7 cellular contexts compared by ENCODE assay signal in the genomic region with DNA sequence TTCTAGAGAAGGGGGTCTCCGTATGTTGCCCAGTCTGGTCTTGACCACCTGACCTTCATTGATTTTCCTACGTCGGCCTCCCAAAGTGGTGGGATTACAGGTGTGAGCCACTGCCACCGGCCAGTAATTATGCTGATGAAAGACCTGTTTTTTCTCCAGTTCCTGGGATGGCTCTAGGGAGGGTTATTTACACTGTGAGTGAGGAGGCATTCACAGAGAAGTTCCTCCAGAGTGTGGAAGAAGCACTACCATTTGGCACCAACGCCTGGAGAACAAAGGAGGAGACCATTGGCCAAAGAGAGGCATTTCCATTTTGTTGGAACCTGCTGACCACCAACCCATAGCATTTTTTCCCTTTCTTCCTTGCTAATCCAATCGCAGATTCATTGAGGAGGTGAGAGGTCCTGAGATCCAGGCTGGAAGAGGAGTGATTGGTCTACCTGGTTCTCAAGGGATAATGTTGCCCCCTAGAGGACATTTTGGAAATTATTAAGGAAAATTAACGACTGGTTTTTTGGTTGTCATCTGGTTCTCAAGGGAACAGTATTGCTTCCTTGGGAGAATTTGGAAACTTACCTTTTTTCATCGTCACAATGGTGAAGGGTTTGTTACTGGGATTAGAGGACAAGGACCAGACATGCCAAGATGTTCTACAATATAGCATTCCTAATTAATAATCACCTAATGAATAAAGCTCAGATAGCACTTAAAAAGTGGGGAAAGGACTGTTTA. TPM values are rescaled to one million over a fixed set of nuclear protein-coding genes. Genes with fewer than 3 reads are reported as not detected.
DNase-seq lines count a peak whose midpoint lies in the region; ATAC-seq and TF ChIP-seq lines count a peak whose summit lies in the region.

No MANE protein-coding gene starts in this region.

- peaks cover 17% of the 10 kb centered on the region for H3K4me1 Mint-ChIP-seq in chondrocyte (ENCODE audit: low read depth)

- H3K4me1 ChIP-seq in liver (ENCODE audit: control insufficient read depth in 4 of 4, insufficient read depth in 4 of 4, low read length in 3 of 4) (peaks cover 0 to 4% (median 0%) of the 10 kb centered on the region in 4 donors), uterus (no peaks in the 10 kb centered on the region)

- H3K36me3 ChIP-seq in liver (ENCODE audit: control insufficient read depth in 4 of 4, insufficient read depth in 3 of 4, low read depth in 1 of 4, low read length in 3 of 4) (no peaks in the 10 kb centered on the region), uterus (no peaks in the 10 kb centered on the region)

- TF ChIP-seq RAD21 in liver (IDR thresholded peaks at IDR 0.05): peak; percentile 94 to 97

- intact Hi-C loops in uterus (cut with DNase I; ENCODE audit: low total_unique reads): loop anchor here (10.0 kb wide), 1 partner anchor 90 kb away; no protein-coding TSS in a partner anchor

- H3K27ac Mint-ChIP-seq in chondrocyte (ENCODE audit: unreplicated experiment): no peak overlapping the region

- H3K36me3 Mint-ChIP-seq in chondrocyte (ENCODE audit: low read depth): no peaks in the 10 kb centered on the region

- H3K27me3 ChIP-seq in liver (ENCODE audit: control insufficient read depth in 4 of 4, insufficient read depth in 4 of 4, low read length in 3 of 4) (no peaks in the 10 kb centered on the region), uterus (no peaks in the 10 kb centered on the region)

- no peak overlapping the region for H3K9ac ChIP-seq in liver (ENCODE audit: low read depth in 1 of 2, low read length in 2 of 2)

- H3K4me3 Mint-ChIP-seq in chondrocyte (ENCODE audit: unreplicated experiment): no peak overlapping the region

- ATAC-seq in GM18511 (IDR thresholded peaks at IDR 0.05; ENCODE audit: unreplicated experiment): no peak

- in situ Hi-C loops in G401 (cut with HindIII; ENCODE audit: low sequenced_read_pairs): no loop called here

- no peaks in the 10 kb centered on the region for H3K9me3 Mint-ChIP-seq in chondrocyte (ENCODE audit: low read depth)

- peak; percentile 89 for TF ChIP-seq CTCF in chondrocyte (IDR thresholded peaks at IDR 0.05)
- peak; percentile 70 for TF ChIP-seq CTCF in liver (IDR thresholded peaks at IDR 0.05; ENCODE audit: low read depth, low read length, missing input control)
- peak; percentile 70 to 89 (median 84) for TF ChIP-seq CTCF in uterus (IDR thresholded peaks at IDR 0.05)

- H3K4me3 ChIP-seq in liver (ENCODE audit: low read depth in 1 of 3, low read length in 3 of 3): no peak overlapping the region
- H3K4me3 ChIP-seq in uterus: no peak overlapping the region

- TF ChIP-seq POLR2A in uterus (IDR thresholded peaks at IDR 0.05): no peak

- H3K9me3 ChIP-seq in liver (ENCODE audit: control insufficient read depth in 4 of 4, low read length in 3 of 4): no peaks in the 10 kb centered on the region
- H3K9me3 ChIP-seq in uterus: no peaks in the 10 kb centered on the region

- 25% methylated on average over 8 of the region's 8 CpGs for WGBS in liver

- H3K27me3 Mint-ChIP-seq in chondrocyte (ENCODE audit: low read depth): no peaks in the 10 kb centered on the region

- H3K27ac ChIP-seq in liver (ENCODE audit: low read depth in 1 of 2, low read length in 2 of 2) (no peak overlapping the region), uterus (no peak overlapping the region)

- DNase-seq in G401 (ENCODE audit: low spot score) (peak; percentile 90), LoVo (ENCODE audit: low spot score) (peak; percentile 81), OCI-M2 (lab: John Stamatoyannopoulos, UW; ENCODE audit: unreplicated experiment) (peak; percentile 62), chondrocyte (ENCODE audit: low spot score) (no peak), uterus (no peak)

TF ChIP-seq in liver, 16 proteins besides CTCF, POLR2A, EP300 and RAD21:
- TF ChIP-seq SP1 (IDR thresholded peaks at IDR 0.05): no peak
- TF ChIP-seq, protein P1, sequence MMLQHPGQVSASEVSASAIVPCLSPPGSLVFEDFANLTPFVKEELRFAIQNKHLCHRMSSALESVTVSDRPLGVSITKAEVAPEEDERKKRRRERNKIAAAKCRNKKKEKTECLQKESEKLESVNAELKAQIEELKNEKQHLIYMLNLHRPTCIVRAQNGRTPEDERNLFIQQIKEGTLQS (IDR thresholded peaks at IDR 0.05): no peak
- TF ChIP-seq HNF4A (conservative IDR thresholded peaks at IDR 0.05): no peak
- no peak for TF ChIP-seq RXRA (IDR thresholded peaks at IDR 0.05)
- no peak for TF ChIP-seq TAF1 (conservative IDR thresholded peaks at IDR 0.05)
- TF ChIP-seq NR2F2 (IDR thresholded peaks at IDR 0.05): no peak
- TF ChIP-seq HNF4G (IDR thresholded peaks at IDR 0.05): no peak
- TF ChIP-seq, protein P2, sequence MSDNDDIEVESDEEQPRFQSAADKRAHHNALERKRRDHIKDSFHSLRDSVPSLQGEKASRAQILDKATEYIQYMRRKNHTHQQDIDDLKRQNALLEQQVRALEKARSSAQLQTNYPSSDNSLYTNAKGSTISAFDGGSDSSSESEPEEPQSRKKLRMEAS (IDR thresholded peaks at IDR 0.05): no peak
- no peak for TF ChIP-seq YY1 (IDR thresholded peaks at IDR 0.05)
TF ChIP-seq in liver: peak in this region for 0.

RNA-seq across cellular contexts. Expression of a gene that starts 5.5 kb away (rescaled TPM):
- 603 and 649 TPM in 2 replicates for total RNA-seq in G401 (2014; rRNA removed; shearing (Covaris generic))
- total RNA-seq in chondrocyte (91.2 to 107 TPM (median 95.7 TPM) in 3 replicates), liver (10 to 100 TPM; 22.3 to 31.8 TPM), uterus (100 to 1,000 TPM in 1 of 4 donors, 10 to 100 TPM in 3; 17.6 to 144 (median 45.6) TPM)
- polyA plus RNA-seq in liver: 10 to 100 TPM; 19.0 to 31.7 TPM

RNA-seq across cellular contexts. Expression of a gene that starts 11.5 kb away (rescaled TPM):
- 12.4 and 16.8 TPM in 2 replicates for total RNA-seq in G401 (2014; rRNA removed; shearing (Covaris generic))
- total RNA-seq in chondrocyte (43.5 to 54.2 TPM (median 46.2 TPM) in 3 replicates), liver (10 to 100 TPM in 1 of 2 donors, 1 to 10 TPM in 1; 7.7 to 11.8 TPM), uterus (10 to 100 TPM in 3 of 4 donors, 1 to 10 TPM in 1; 3.3 to 43.1 (median 18.3) TPM)
- 1 to 10 TPM; 2.9 to 4.8 TPM for polyA plus RNA-seq in liver

Comparison
In these comparisons a context has a peak if more than half of its experiments do, and no peak if none do; other contexts are left out.
1. DNase-seq: peak in G401 (single experiment), LoVo (single experiment) and OCI-M2 (single experiment); none in chondrocyte (single experiment) and uterus (0 of 2).
2. Peak in every context shown above with its lines, with median percentiles within 50 percentile points of each other: CTCF ChIP-seq.